In the genomic region with DNA sequence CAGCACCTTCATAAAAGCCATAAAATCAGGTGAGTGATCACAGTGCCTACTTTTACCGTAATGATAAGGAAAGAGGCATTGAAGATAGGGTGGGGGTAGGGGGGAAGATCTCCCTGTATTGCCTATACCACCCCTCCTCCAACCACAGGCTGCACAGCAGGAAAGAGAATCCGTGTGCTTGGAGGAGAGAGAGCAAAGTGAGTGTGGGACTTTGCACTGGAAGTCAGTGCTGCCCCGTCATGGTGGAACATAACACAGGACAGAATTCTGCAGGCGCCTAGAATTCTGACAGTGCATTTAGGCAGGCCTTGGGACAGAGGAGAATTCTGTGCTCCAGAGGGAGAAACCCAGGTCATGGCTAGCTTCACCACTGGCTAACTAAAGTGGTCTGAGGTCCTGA, we compare ENCODE assay signal across 1 cellular context.
TF ChIP-seq lines count a peak whose summit lies in the region.

No MANE protein-coding gene starts in this region.

TF ChIP-seq in HepG2, 621 proteins besides CTCF, POLR2A, EP300 and RAD21 (continued from another document and continues in another):
- TF ChIP-seq, protein P1, sequence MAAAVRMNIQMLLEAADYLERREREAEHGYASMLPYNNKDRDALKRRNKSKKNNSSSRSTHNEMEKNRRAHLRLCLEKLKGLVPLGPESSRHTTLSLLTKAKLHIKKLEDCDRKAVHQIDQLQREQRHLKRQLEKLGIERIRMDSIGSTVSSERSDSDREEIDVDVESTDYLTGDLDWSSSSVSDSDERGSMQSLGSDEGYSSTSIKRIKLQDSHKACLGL (CRISPR knock-in tag; IDR thresholded peaks at IDR 0.05): no peak
- TF ChIP-seq EEA1 (CRISPR knock-in tag; IDR thresholded peaks at IDR 0.05; ENCODE audit: borderline replicate concordance): no peak
- no peak for TF ChIP-seq PTBP1 (IDR thresholded peaks at IDR 0.05; ENCODE audit: low read depth, low read length, poor library complexity, severe bottlenecking)
- TF ChIP-seq, protein P2, sequence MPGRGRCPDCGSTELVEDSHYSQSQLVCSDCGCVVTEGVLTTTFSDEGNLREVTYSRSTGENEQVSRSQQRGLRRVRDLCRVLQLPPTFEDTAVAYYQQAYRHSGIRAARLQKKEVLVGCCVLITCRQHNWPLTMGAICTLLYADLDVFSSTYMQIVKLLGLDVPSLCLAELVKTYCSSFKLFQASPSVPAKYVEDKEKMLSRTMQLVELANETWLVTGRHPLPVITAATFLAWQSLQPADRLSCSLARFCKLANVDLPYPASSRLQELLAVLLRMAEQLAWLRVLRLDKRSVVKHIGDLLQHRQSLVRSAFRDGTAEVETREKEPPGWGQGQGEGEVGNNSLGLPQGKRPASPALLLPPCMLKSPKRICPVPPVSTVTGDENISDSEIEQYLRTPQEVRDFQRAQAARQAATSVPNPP (CRISPR knock-in tag; IDR thresholded peaks at IDR 0.05): no peak
- TF ChIP-seq, protein P3, sequence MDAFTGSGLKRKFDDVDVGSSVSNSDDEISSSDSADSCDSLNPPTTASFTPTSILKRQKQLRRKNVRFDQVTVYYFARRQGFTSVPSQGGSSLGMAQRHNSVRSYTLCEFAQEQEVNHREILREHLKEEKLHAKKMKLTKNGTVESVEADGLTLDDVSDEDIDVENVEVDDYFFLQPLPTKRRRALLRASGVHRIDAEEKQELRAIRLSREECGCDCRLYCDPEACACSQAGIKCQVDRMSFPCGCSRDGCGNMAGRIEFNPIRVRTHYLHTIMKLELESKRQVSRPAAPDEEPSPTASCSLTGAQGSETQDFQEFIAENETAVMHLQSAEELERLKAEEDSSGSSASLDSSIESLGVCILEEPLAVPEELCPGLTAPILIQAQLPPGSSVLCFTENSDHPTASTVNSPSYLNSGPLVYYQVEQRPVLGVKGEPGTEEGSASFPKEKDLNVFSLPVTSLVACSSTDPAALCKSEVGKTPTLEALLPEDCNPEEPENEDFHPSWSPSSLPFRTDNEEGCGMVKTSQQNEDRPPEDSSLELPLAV (CRISPR knock-in tag; conservative IDR thresholded peaks at IDR 0.05; ENCODE audit: low read depth): no peak
- TF ChIP-seq RARG (CRISPR knock-in tag; IDR thresholded peaks at IDR 0.05; ENCODE audit: low read depth): no peak
- TF ChIP-seq, protein P4, sequence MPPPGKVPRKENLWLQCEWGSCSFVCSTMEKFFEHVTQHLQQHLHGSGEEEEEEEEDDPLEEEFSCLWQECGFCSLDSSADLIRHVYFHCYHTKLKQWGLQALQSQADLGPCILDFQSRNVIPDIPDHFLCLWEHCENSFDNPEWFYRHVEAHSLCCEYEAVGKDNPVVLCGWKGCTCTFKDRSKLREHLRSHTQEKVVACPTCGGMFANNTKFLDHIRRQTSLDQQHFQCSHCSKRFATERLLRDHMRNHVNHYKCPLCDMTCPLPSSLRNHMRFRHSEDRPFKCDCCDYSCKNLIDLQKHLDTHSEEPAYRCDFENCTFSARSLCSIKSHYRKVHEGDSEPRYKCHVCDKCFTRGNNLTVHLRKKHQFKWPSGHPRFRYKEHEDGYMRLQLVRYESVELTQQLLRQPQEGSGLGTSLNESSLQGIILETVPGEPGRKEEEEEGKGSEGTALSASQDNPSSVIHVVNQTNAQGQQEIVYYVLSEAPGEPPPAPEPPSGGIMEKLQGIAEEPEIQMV (CRISPR knock-in tag; IDR thresholded peaks at IDR 0.05; ENCODE audit: low read depth): 0 out of 2 replicates have a peak, but pooled peaks have one; percentile 50
- no peak for TF ChIP-seq ZBTB1 (CRISPR knock-in tag; IDR thresholded peaks at IDR 0.05; ENCODE audit: borderline replicate concordance)
- no peak for TF ChIP-seq MATR3 (CRISPR knock-in tag; IDR thresholded peaks at IDR 0.05)
- TF ChIP-seq, protein P5, sequence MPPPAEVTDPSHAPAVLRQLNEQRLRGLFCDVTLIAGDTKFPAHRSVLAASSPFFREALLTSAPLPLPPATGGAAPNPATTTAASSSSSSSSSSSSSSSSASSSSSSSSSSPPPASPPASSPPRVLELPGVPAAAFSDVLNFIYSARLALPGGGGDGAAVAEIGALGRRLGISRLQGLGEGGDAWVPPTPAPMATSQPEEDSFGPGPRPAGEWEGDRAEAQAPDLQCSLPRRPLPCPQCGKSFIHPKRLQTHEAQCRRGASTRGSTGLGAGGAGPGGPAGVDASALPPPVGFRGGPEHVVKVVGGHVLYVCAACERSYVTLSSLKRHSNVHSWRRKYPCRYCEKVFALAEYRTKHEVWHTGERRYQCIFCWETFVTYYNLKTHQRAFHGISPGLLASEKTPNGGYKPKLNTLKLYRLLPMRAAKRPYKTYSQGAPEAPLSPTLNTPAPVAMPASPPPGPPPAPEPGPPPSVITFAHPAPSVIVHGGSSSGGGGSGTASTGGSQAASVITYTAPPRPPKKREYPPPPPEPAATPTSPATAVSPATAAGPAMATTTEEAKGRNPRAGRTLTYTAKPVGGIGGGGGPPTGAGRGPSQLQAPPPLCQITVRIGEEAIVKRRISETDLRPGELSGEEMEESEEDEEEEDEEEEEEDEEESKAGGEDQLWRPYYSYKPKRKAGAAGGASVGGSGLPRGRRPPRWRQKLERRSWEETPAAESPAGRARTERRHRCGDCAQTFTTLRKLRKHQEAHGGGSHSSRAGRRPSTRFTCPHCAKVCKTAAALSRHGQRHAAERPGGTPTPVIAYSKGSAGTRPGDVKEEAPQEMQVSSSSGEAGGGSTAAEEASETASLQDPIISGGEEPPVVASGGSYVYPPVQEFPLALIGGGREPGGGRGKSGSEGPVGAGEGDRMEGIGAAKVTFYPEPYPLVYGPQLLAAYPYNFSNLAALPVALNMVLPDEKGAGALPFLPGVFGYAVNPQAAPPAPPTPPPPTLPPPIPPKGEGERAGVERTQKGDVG (CRISPR knock-in tag; IDR thresholded peaks at IDR 0.05; ENCODE audit: borderline replicate concordance): no peak
- TF ChIP-seq AGO1 (IDR thresholded peaks at IDR 0.05; ENCODE audit: low read depth, low read length, poor library complexity, severe bottlenecking): no peak
- TF ChIP-seq, protein P6, sequence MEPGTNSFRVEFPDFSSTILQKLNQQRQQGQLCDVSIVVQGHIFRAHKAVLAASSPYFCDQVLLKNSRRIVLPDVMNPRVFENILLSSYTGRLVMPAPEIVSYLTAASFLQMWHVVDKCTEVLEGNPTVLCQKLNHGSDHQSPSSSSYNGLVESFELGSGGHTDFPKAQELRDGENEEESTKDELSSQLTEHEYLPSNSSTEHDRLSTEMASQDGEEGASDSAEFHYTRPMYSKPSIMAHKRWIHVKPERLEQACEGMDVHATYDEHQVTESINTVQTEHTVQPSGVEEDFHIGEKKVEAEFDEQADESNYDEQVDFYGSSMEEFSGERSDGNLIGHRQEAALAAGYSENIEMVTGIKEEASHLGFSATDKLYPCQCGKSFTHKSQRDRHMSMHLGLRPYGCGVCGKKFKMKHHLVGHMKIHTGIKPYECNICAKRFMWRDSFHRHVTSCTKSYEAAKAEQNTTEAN (CRISPR knock-in tag; conservative IDR thresholded peaks at IDR 0.05): peak; percentile 69; the same call in 1 of the 2 replicates
- no peak for TF ChIP-seq ZFP36L1 (CRISPR knock-in tag; IDR thresholded peaks at IDR 0.05)
- TF ChIP-seq ZNF670 (CRISPR knock-in tag; IDR thresholded peaks at IDR 0.05; ENCODE audit: borderline replicate concordance): no peak
- no peak for TF ChIP-seq ONECUT2 (CRISPR knock-in tag; IDR thresholded peaks at IDR 0.05)
- TF ChIP-seq ERF (CRISPR knock-in tag; IDR thresholded peaks at IDR 0.05): peak; percentile 31; the same call in 1 of the 2 replicates
- TF ChIP-seq, protein P7, sequence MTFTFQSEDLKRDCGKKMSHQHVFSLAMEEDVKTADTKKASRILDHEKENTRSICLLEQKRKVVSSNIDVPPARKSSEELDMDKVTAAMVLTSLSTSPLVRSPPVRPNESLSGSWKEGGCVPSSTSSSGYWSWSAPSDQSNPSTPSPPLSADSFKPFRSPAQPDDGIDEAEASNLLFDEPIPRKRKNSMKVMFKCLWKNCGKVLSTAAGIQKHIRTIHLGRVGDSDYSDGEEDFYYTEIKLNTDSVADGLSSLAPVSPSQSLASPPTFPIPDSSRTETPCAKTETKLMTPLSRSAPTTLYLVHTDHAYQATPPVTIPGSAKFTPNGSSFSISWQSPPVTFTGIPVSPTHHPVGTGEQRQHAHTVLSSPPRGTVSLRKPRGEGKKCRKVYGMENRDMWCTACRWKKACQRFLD (CRISPR knock-in tag; IDR thresholded peaks at IDR 0.05; ENCODE audit: borderline replicate concordance): no peak
- TF ChIP-seq, protein P8, sequence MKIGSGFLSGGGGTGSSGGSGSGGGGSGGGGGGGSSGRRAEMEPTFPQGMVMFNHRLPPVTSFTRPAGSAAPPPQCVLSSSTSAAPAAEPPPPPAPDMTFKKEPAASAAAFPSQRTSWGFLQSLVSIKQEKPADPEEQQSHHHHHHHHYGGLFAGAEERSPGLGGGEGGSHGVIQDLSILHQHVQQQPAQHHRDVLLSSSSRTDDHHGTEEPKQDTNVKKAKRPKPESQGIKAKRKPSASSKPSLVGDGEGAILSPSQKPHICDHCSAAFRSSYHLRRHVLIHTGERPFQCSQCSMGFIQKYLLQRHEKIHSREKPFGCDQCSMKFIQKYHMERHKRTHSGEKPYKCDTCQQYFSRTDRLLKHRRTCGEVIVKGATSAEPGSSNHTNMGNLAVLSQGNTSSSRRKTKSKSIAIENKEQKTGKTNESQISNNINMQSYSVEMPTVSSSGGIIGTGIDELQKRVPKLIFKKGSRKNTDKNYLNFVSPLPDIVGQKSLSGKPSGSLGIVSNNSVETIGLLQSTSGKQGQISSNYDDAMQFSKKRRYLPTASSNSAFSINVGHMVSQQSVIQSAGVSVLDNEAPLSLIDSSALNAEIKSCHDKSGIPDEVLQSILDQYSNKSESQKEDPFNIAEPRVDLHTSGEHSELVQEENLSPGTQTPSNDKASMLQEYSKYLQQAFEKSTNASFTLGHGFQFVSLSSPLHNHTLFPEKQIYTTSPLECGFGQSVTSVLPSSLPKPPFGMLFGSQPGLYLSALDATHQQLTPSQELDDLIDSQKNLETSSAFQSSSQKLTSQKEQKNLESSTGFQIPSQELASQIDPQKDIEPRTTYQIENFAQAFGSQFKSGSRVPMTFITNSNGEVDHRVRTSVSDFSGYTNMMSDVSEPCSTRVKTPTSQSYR (CRISPR knock-in tag; IDR thresholded peaks at IDR 0.05; ENCODE audit: borderline replicate concordance): peak; percentile 96
- TF ChIP-seq CENPT (CRISPR knock-in tag; IDR thresholded peaks at IDR 0.05; ENCODE audit: low read depth): no peak
- TF ChIP-seq, protein P9, sequence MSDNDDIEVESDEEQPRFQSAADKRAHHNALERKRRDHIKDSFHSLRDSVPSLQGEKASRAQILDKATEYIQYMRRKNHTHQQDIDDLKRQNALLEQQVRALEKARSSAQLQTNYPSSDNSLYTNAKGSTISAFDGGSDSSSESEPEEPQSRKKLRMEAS (IDR thresholded peaks at IDR 0.05): peak; percentile 71
- TF ChIP-seq, protein P10, sequence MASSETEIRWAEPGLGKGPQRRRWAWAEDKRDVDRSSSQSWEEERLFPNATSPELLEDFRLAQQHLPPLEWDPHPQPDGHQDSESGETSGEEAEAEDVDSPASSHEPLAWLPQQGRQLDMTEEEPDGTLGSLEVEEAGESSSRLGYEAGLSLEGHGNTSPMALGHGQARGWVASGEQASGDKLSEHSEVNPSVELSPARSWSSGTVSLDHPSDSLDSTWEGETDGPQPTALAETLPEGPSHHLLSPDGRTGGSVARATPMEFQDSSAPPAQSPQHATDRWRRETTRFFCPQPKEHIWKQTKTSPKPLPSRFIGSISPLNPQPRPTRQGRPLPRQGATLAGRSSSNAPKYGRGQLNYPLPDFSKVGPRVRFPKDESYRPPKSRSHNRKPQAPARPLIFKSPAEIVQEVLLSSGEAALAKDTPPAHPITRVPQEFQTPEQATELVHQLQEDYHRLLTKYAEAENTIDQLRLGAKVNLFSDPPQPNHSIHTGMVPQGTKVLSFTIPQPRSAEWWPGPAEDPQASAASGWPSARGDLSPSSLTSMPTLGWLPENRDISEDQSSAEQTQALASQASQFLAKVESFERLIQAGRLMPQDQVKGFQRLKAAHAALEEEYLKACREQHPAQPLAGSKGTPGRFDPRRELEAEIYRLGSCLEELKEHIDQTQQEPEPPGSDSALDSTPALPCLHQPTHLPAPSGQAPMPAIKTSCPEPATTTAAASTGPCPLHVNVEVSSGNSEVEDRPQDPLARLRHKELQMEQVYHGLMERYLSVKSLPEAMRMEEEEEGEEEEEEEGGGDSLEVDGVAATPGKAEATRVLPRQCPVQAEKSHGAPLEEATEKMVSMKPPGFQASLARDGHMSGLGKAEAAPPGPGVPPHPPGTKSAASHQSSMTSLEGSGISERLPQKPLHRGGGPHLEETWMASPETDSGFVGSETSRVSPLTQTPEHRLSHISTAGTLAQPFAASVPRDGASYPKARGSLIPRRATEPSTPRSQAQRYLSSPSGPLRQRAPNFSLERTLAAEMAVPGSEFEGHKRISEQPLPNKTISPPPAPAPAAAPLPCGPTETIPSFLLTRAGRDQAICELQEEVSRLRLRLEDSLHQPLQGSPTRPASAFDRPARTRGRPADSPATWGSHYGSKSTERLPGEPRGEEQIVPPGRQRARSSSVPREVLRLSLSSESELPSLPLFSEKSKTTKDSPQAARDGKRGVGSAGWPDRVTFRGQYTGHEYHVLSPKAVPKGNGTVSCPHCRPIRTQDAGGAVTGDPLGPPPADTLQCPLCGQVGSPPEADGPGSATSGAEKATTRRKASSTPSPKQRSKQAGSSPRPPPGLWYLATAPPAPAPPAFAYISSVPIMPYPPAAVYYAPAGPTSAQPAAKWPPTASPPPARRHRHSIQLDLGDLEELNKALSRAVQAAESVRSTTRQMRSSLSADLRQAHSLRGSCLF (CRISPR knock-in tag; IDR thresholded peaks at IDR 0.05; ENCODE audit: borderline replicate concordance): no peak
- peak; percentile 97 for TF ChIP-seq HNF4A (CRISPR knock-in tag; IDR thresholded peaks at IDR 0.05)
- no peak for TF ChIP-seq JUND (CRISPR knock-in tag; IDR thresholded peaks at IDR 0.05)
- no peak for TF ChIP-seq HES4 (CRISPR knock-in tag; IDR thresholded peaks at IDR 0.05; ENCODE audit: borderline replicate concordance)
- TF ChIP-seq ZNF121 (CRISPR knock-in tag; IDR thresholded peaks at IDR 0.05): peak; percentile 77
- no peak for TF ChIP-seq TMF1 (CRISPR knock-in tag; IDR thresholded peaks at IDR 0.05; ENCODE audit: low read depth)
- no peak for TF ChIP-seq GABPA (IDR thresholded peaks at IDR 0.05; ENCODE audit: low read depth, low read length)
- TF ChIP-seq GABPA (CRISPR knock-in tag; IDR thresholded peaks at IDR 0.05; ENCODE audit: low read depth): 0 out of 2 replicates have a peak, but pooled peaks have one; percentile 16
- no peak for TF ChIP-seq HOXA5 (CRISPR knock-in tag; IDR thresholded peaks at IDR 0.05)
- no peak for TF ChIP-seq KLF15 (CRISPR knock-in tag; IDR thresholded peaks at IDR 0.05; ENCODE audit: borderline replicate concordance)
- no peak for TF ChIP-seq ZNF33A (CRISPR knock-in tag; IDR thresholded peaks at IDR 0.05; ENCODE audit: borderline replicate concordance)
- TF ChIP-seq U2AF2 (IDR thresholded peaks at IDR 0.05; ENCODE audit: low read depth, low read length): no peak
- TF ChIP-seq SALL2 (CRISPR knock-in tag; IDR thresholded peaks at IDR 0.05): no peak
- TF ChIP-seq, protein P11, sequence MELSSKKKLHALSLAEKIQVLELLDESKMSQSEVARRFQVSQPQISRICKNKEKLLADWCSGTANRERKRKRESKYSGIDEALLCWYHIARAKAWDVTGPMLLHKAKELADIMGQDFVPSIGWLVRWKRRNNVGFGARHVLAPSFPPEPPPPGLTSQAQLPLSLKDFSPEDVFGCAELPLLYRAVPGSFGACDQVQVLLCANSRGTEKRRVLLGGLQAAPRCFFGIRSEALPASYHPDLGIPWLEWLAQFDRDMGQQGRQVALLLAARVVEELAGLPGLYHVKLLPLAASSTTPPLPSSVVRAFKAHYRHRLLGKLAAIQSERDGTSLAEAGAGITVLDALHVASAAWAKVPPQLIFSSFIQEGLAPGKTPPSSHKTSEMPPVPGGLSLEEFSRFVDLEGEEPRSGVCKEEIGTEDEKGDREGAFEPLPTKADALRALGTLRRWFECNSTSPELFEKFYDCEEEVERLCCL (CRISPR knock-in tag; IDR thresholded peaks at IDR 0.05; ENCODE audit: borderline replicate concordance): no peak
- peak; percentile 60; the same call in 1 of the 2 replicates for TF ChIP-seq ZNF205 (CRISPR knock-in tag; IDR thresholded peaks at IDR 0.05)
- no peak for TF ChIP-seq TOE1 (CRISPR knock-in tag; IDR thresholded peaks at IDR 0.05)
- TF ChIP-seq NAIF1 (CRISPR knock-in tag; IDR thresholded peaks at IDR 0.05; ENCODE audit: borderline replicate concordance): no peak
